13 cellular contexts compared by ENCODE assay signal in genomic region chr20:50379991-50380696, GRCh38.
A peak's percentile ranks its signal among the peaks of the same experiment; 100 is the strongest.
DNase-seq lines count a peak whose midpoint lies in the region; ATAC-seq, FAIRE-seq and TF ChIP-seq lines count a peak whose summit lies in the region.
"Had no signal": no experiment of that assay in that cellular context is flagged by ENCODE, and none has a peak within 500 bp of the region (broad histone marks: within the 10 kb centered on the region; RNA-seq: fewer than 3 reads in every experiment).

No MANE protein-coding gene starts in this region.

- H3K18ac ChIP-seq in neuronal stem cell (ENCODE audit: low read length): peak overlapping the region; percentile 72

- no peak overlapping the region for H2AFZ ChIP-seq in neuronal stem cell (ENCODE audit: low read length)

- peak overlapping the region; percentile 11 for H2AK5ac ChIP-seq in neuronal stem cell (ENCODE audit: low read depth, low read length)

- H3K4ac ChIP-seq in neuronal stem cell (ENCODE audit: low read length): no peak overlapping the region

- H3K79me1 ChIP-seq in neuronal stem cell (ENCODE audit: low read depth, low read length): no peaks in the 10 kb centered on the region

- H3K4me3 ChIP-seq in right cardiac atrium (ENCODE audit: low read length) (no peak overlapping the region), duodenal mucosa (ENCODE audit: low read depth in 1 of 2, low read length in 2 of 2) (no peak overlapping the region), neuronal stem cell (ENCODE audit: low read length in 2 of 2) (no peak overlapping the region), uterus (no peak overlapping the region)

- peak overlapping the region; percentile 47 for H2BK12ac ChIP-seq in neuronal stem cell (ENCODE audit: low read length)

- H3K14ac ChIP-seq in neuronal stem cell (ENCODE audit: low read length): no peak overlapping the region

- ATAC-seq in right cardiac atrium: peak in 1 of 2 donors; percentile 1
- no peak for ATAC-seq in left cardiac atrium
- ATAC-seq in HG03342 (IDR thresholded peaks at IDR 0.05; ENCODE audit: unreplicated experiment): no peak
- no peak for ATAC-seq in HG03139 (IDR thresholded peaks at IDR 0.05; ENCODE audit: unreplicated experiment)

- H3K4me1 ChIP-seq in right cardiac atrium (ENCODE audit: control insufficient read depth, insufficient read depth, low read length) (peaks cover 19% of the 10 kb centered on the region), duodenal mucosa (ENCODE audit: control insufficient read depth in 1 of 2, insufficient read depth in 2 of 2, low read length in 2 of 2) (peaks cover 54 to 60% of the 10 kb centered on the region in 2 donors), neuronal stem cell (ENCODE audit: control insufficient read depth in 2 of 2, insufficient read depth in 1 of 2, low read depth in 1 of 2, low read length in 2 of 2) (peaks cover 0 to 2% of the 10 kb centered on the region in 2 donors), uterus (peaks cover 6 to 10% of the 10 kb centered on the region in 2 donors)

- H2BK15ac ChIP-seq in neuronal stem cell (ENCODE audit: low read length): no peak overlapping the region

- H3K27ac ChIP-seq in right cardiac atrium (ENCODE audit: low read length) (peak overlapping the region; percentile 20), duodenal mucosa (ENCODE audit: low read depth, low read length) (peak overlapping the region; percentile 58), neuronal stem cell (replicated peaks; ENCODE audit: low read length) (no peak overlapping the region), uterus (peak overlapping the region; percentile 77 to 85)

- H3K9me3 ChIP-seq in right cardiac atrium (ENCODE audit: control insufficient read depth, low read length) (no peaks in the 10 kb centered on the region), duodenal mucosa (ENCODE audit: control insufficient read depth in 1 of 2, low read length in 2 of 2) (no peaks in the 10 kb centered on the region), neuronal stem cell (replicated peaks in 1 of 2; ENCODE audit: control insufficient read depth in 2 of 2, insufficient read depth in 1 of 2, low read depth in 1 of 2, low read length in 2 of 2) (no peaks in the 10 kb centered on the region), uterus (no peaks in the 10 kb centered on the region)

- H3K27me3 ChIP-seq in right cardiac atrium (ENCODE audit: control insufficient read depth, insufficient read depth): no peaks in the 10 kb centered on the region
- no peaks in the 10 kb centered on the region for H3K27me3 ChIP-seq in duodenal mucosa (ENCODE audit: control insufficient read depth in 1 of 2, insufficient read depth in 2 of 2, low read length in 2 of 2)
- peaks cover 0 to 36% (median 0%) of the 10 kb centered on the region in 3 experiments for H3K27me3 ChIP-seq in neuronal stem cell (ENCODE audit: control insufficient read depth in 3 of 3, insufficient read depth in 3 of 3, low read depth in 1 of 3, low read length in 3 of 3)
- no peaks in the 10 kb centered on the region for H3K27me3 ChIP-seq in uterus

- DNase-seq in right cardiac atrium: no peak
- no peak for DNase-seq in left cardiac atrium
- DNase-seq in neuronal stem cell (ENCODE audit: low spot score): no peak
- no peak for DNase-seq in uterus
- no peak for DNase-seq in H54 (ENCODE audit: insufficient read length, low spot score)
- DNase-seq: activated CD8-positive, alpha-beta memory T cell treated with anti-CD3 and anti-CD28 coated beads, Interleukin-2, amount 50 U/mL, for 48 hours; NCI-H2171 had no signal

- H4K8ac ChIP-seq in neuronal stem cell (ENCODE audit: low read depth, low read length): no peak overlapping the region

- WGBS in right cardiac atrium: 87% methylated on average over 16 of the region's 16 CpGs
- WGBS in neuronal stem cell (ENCODE audit: extremely low coverage in 2 of 2, insufficient read length in 2 of 2, insufficient replicate concordance in 1 of 2), 2 donors: no CpG with 5 or more reads among the region's 16 CpGs

- H3K9ac ChIP-seq in duodenal mucosa (ENCODE audit: low read depth in 1 of 2, low read length in 2 of 2) (peak overlapping the region; percentile 35 to 64), neuronal stem cell (ENCODE audit: low read depth, low read length, poor library complexity) (no peak overlapping the region)

- TF ChIP-seq POLR2A in uterus (IDR thresholded peaks at IDR 0.05) (no peak), H54 (IDR thresholded peaks at IDR 0.05; ENCODE audit: low read depth, low read length) (no peak)

- H4K91ac ChIP-seq in neuronal stem cell (ENCODE audit: low read depth, low read length, poor library complexity): no peak overlapping the region

- no peaks in the 10 kb centered on the region for H3K36me3 ChIP-seq in duodenal mucosa (ENCODE audit: control insufficient read depth in 1 of 2, insufficient read depth in 2 of 2, low read length in 2 of 2)
- H3K36me3 ChIP-seq in neuronal stem cell (replicated peaks in 1 of 2; ENCODE audit: control insufficient read depth in 2 of 2, insufficient read depth in 2 of 2, low read length in 2 of 2): no peaks in the 10 kb centered on the region
- no peaks in the 10 kb centered on the region for H3K36me3 ChIP-seq in uterus

- H3K23ac ChIP-seq in neuronal stem cell (ENCODE audit: low read depth, low read length, poor library complexity): no peak overlapping the region

- intact Hi-C loops in right cardiac atrium (cut with DNase I) (loop anchor here in 2 of 4 donors (5.0 kb wide), 1 partner anchor 188 kb away; the partner anchor contains the start of gene CEBPB (in 2 of the 2)), left cardiac atrium (cut with DNase I) (loop anchor here (5.0 kb wide), 2 partner anchors 82 to 188 kb away; partner anchors contain the start of gene CEBPB (in 1 of the 2)), uterus (cut with DNase I; ENCODE audit: low total_unique reads) (loop anchor here (1.0 kb wide), 1 partner anchor 190 kb away; the partner anchor contains the start of gene CEBPB)

- H3K4me2 ChIP-seq in neuronal stem cell (ENCODE audit: insufficient read depth, low read length, poor library complexity, severe bottlenecking): no peak overlapping the region

- H2BK120ac ChIP-seq in neuronal stem cell (ENCODE audit: low read depth, low read length): no peak overlapping the region

- no peak for TF ChIP-seq CTCF in uterus (IDR thresholded peaks at IDR 0.05)

- no peak for FAIRE-seq in H54 (lab: Jason Lieb, UNC)
- FAIRE-seq: endometrium, small intestine, TTC549 had no signal

- H2BK5ac ChIP-seq in neuronal stem cell (ENCODE audit: low read length): no peak overlapping the region
